In the genomic region with DNA sequence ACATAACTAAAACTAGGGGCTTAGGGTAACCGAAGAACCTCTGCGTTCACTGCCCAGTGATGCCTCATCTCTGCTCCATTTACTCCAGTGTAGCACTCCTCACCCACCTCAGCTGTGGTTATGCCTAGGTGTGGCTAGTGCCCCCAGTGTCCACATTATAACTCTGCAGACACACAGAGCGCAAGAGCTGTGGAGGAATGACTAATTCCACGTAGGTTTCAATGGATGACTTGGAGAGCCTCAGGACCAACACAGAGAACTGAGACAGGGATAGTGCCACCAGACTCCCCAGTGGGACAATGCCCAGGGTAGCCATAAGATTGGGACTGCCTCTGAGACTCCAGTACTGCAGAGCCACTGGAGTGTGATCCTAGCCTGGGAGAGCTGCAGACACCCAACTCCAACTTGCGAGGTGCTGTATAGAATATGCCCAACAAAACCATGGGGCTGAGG, we compare ENCODE assay signal across 11 cellular contexts.
DNase-seq lines count a peak whose midpoint lies in the region; ATAC-seq, FAIRE-seq and TF ChIP-seq lines count a peak whose summit lies in the region.
"Had no signal": no experiment of that assay in that cellular context is flagged by ENCODE, and none has a peak within 500 bp of the region (broad histone marks: within the 10 kb centered on the region; RNA-seq: fewer than 3 reads in every experiment).

No MANE protein-coding gene starts in this region.

- intact Hi-C loops in heart right ventricle (cut with DNase I) = loop anchor here in 2 of 10 donors (10.0 kb wide), 1 partner anchor 228 kb away; no protein-coding TSS in a partner anchor

- ATAC-seq in RWPE2 (ENCODE audit: low read depth) (peak; percentile 59), heart right ventricle (no peak)

- WGBS in heart right ventricle, 2 donors = 88 to 93% methylated on average over 5 of the region's 5 CpGs

- H3K36me3 ChIP-seq in RWPE2 (ENCODE audit: low read depth) = peaks cover 32% of the 10 kb centered on the region
- H3K36me3 ChIP-seq in heart right ventricle = peaks cover 0 to 24% (median 0%) of the 10 kb centered on the region in 9 donors

- H3K4me1 ChIP-seq in RWPE2 (ENCODE audit: insufficient read depth, poor library complexity, severe bottlenecking) = peaks cover 11% of the 10 kb centered on the region
- peaks cover 0 to 5% (median 0%) of the 10 kb centered on the region in 9 donors for H3K4me1 ChIP-seq in heart right ventricle

- POLR2A ChIA-PET in AG04450 (lab: Yijun Ruan, JAX) = interaction anchor here (0.8 to 1.5 kb wide), 4 partner anchors 120 to 236 kb away, joined by 3 read pairs; no protein-coding TSS in a partner anchor

- TF ChIP-seq POLR2A in GM12891 (IDR thresholded peaks at IDR 0.05; ENCODE audit: low read depth, low read length) = no peak

- H3K9me3 ChIP-seq in AG04450 (ENCODE audit: control insufficient read depth, insufficient read depth, low read length) (no peaks in the 10 kb centered on the region), RWPE2 (ENCODE audit: severe bottlenecking) (no peaks in the 10 kb centered on the region), heart right ventricle (no peaks in the 10 kb centered on the region)
- H3K9me3 ChIP-seq: lower lobe of right lung, SJSA1 had no signal

- CTCF ChIA-PET in AG04450 (lab: Charles Lee) = no interaction called here

- in situ Hi-C loops in GM13977 (cut with MboI; ENCODE audit: low pct_unique_long_range_greater_than_20kb, low sequenced_read_pairs, unreplicated experiment) = no loop called here

- no peak overlapping the region for H3K4me3 ChIP-seq in AG04450 (ENCODE audit: low read depth, low read length)
- no peak overlapping the region for H3K4me3 ChIP-seq in RWPE2 (ENCODE audit: severe bottlenecking)
- no peak overlapping the region for H3K4me3 ChIP-seq in heart right ventricle
- H3K4me3 ChIP-seq: lower lobe of right lung, SJSA1 had no signal

- peak; percentile 39; the same call in 1 of the 2 replicates for TF ChIP-seq CTCF in AG04450 (IDR thresholded peaks at IDR 0.05; ENCODE audit: low read depth, low read length)
- TF ChIP-seq CTCF in GM13977 (IDR thresholded peaks at IDR 0.05; ENCODE audit: extremely low read depth, insufficient read depth, missing control alignments) = peak; percentile 10
- TF ChIP-seq CTCF in RWPE2 (IDR thresholded peaks at IDR 0.05; ENCODE audit: poor library complexity, severe bottlenecking) = peak; percentile 20
- no peak for TF ChIP-seq CTCF in heart right ventricle (IDR thresholded peaks at IDR 0.05)

- no peaks in the 10 kb centered on the region for H3K27me3 ChIP-seq in AG04450 (ENCODE audit: control insufficient read depth, insufficient read depth, low read length)
- no peaks in the 10 kb centered on the region for H3K27me3 ChIP-seq in RWPE2 (ENCODE audit: insufficient read depth, poor library complexity, severe bottlenecking)
- peaks cover 0 to 55% (median 0%) of the 10 kb centered on the region in 7 donors for H3K27me3 ChIP-seq in heart right ventricle
- H3K27me3 ChIP-seq: SJSA1 had no signal

- H3K27ac ChIP-seq in AG04450 (ENCODE audit: low read depth, low read length) (peak overlapping the region; percentile 57), RWPE2 (ENCODE audit: poor library complexity, severe bottlenecking) (peak overlapping the region; percentile 97), heart right ventricle (no peak overlapping the region)
- H3K27ac ChIP-seq: lower lobe of right lung, SJSA1 had no signal

- no peak for FAIRE-seq in GM12891 (lab: Jason Lieb, UNC)
- FAIRE-seq: GM12892 had no signal

- DNase-seq in AG04450 (ENCODE audit: low read depth, low spot score) (no peak), GM13977 (ENCODE audit: low spot score) (no peak), RWPE2 (ENCODE audit: low spot score) (peak; percentile 46), fibroblast of peridontal ligament (ENCODE audit: extremely low read depth) (peak; percentile 69), GM12891 (ENCODE audit: insufficient read length, low spot score) (no peak), heart right ventricle (no peak), SHP77 (lab: John Stamatoyannopoulos, UW) (no peak), COLO668 (lab: John Stamatoyannopoulos, UW; ENCODE audit: unreplicated experiment) (no peak)
- DNase-seq: lower lobe of right lung had no signal

TF ChIP-seq in GM12891, 5 proteins besides CTCF, POLR2A, EP300 and RAD21:
- TF ChIP-seq PAX5 (IDR thresholded peaks at IDR 0.05; ENCODE audit: insufficient read depth, low read length, severe bottlenecking) = no peak
- TF ChIP-seq TAF1 (IDR thresholded peaks at IDR 0.05; ENCODE audit: low read depth, low read length) = no peak
- TF ChIP-seq POU2F2 (IDR thresholded peaks at IDR 0.05; ENCODE audit: low read depth, low read length) = no peak
- no peak for TF ChIP-seq POLR2AphosphoS5 (IDR thresholded peaks at IDR 0.05; ENCODE audit: low read depth, low read length)
- TF ChIP-seq SPI1 (IDR thresholded peaks at IDR 0.05; ENCODE audit: low read depth, low read length) = no peak

Comparison
In these comparisons a context has a peak if more than half of its experiments do, and no peak if none do; other contexts are left out.
1. DNase-seq: peak in RWPE2 (single experiment) and fibroblast of peridontal ligament (single experiment); none in AG04450 (single experiment), GM13977 (single experiment), GM12891 (single experiment), heart right ventricle (0 of 2), SHP77 (0 of 2) and COLO668 (single experiment).
2. H3K27ac ChIP-seq: peak in AG04450 (single experiment) and RWPE2 (single experiment); none in heart right ventricle (0 of 10).
3. CTCF ChIP-seq: peak in AG04450 (single experiment), GM13977 (single experiment) and RWPE2 (single experiment); none in heart right ventricle (0 of 9).